ENCODE assay signal across 21 cellular contexts in genomic region chr17:41909088-41909487, GRCh38. TPM values are rescaled to one million over a fixed set of nuclear protein-coding genes. Genes with fewer than 3 reads are reported as not detected.
A peak's percentile ranks its signal among the peaks of the same experiment; 100 is the strongest.
DNase-seq lines count a peak whose midpoint lies in the region; ATAC-seq, FAIRE-seq and TF ChIP-seq lines count a peak whose summit lies in the region.
"Had no signal": no experiment of that assay in that cellular context is flagged by ENCODE, and none has a peak within 500 bp of the region (broad histone marks: within the 10 kb centered on the region; RNA-seq: fewer than 3 reads in every experiment).

No MANE protein-coding gene starts in this region.

- H3K27ac ChIP-seq in HepG2 (ENCODE audit: extremely low read length, insufficient read depth, low read length) (peak overlapping the region; percentile 41), right lobe of liver (no peak overlapping the region), endothelial cell of umbilical vein (ENCODE audit: insufficient read depth, low read depth, low read length) (no peak overlapping the region)
- H3K27ac ChIP-seq: BLaER1 treated with 17β-estradiol and CSF1 and Interleukin-3, amounts not matched to agents 10 nM and 100 nM had no signal

- H2AFZ ChIP-seq in HepG2 (ENCODE audit: low read length) (no peak overlapping the region), endothelial cell of umbilical vein (ENCODE audit: low read depth, low read length) (no peak overlapping the region)

- peak overlapping the region; percentile 23 for H3K27ac Mint-ChIP-seq in osteocyte (ENCODE audit: unreplicated experiment)

- no peaks in the 10 kb centered on the region for H3K9me3 Mint-ChIP-seq in osteocyte (ENCODE audit: unreplicated experiment)
- H3K9me3 Mint-ChIP-seq: CD8-positive, alpha-beta memory T cell had no signal

- peaks cover 45% of the 10 kb centered on the region for H3K36me3 Mint-ChIP-seq in osteocyte (ENCODE audit: unreplicated experiment)

- TF ChIP-seq EP300 in HepG2 (IDR thresholded peaks at IDR 0.05; ENCODE audit: low read depth in 2 of 2, low read length in 2 of 2): no peak
- no peak for TF ChIP-seq EP300 in HepG2 (CRISPR knock-in tag; IDR thresholded peaks at IDR 0.05; ENCODE audit: borderline replicate concordance)

- TF ChIP-seq POLR2A in HepG2 (IDR thresholded peaks at IDR 0.05; ENCODE audit: insufficient read depth in 1 of 2, low read depth in 2 of 2, low read length in 2 of 2) (no peak), right lobe of liver (IDR thresholded peaks at IDR 0.05) (no peak), endothelial cell of umbilical vein (IDR thresholded peaks at IDR 0.05; ENCODE audit: low read depth, low read length) (peak; percentile 20)

- no peak overlapping the region for H3K4me3 Mint-ChIP-seq in osteocyte (ENCODE audit: unreplicated experiment)
- H3K4me3 Mint-ChIP-seq: CD8-positive, alpha-beta memory T cell had no signal

- H3K27me3 ChIP-seq in HepG2 (ENCODE audit: control insufficient read depth in 1 of 2, insufficient read depth in 2 of 2, low read length in 2 of 2) (no peaks in the 10 kb centered on the region), right lobe of liver (no peaks in the 10 kb centered on the region), endothelial cell of umbilical vein (ENCODE audit: control insufficient read depth in 2 of 2, insufficient read depth in 2 of 2, low read length in 2 of 2) (no peaks in the 10 kb centered on the region)
- H3K27me3 ChIP-seq: BLaER1 treated with 17β-estradiol and CSF1 and Interleukin-3, amounts not matched to agents 10 nM and 100 nM had no signal

- FAIRE-seq in HepG2 (lab: Jason Lieb, UNC) (no peak), endothelial cell of umbilical vein (lab: Jason Lieb, UNC) (no peak)
- FAIRE-seq: GM12892, GM19239, HTR-8/SVneo had no signal

- no peaks in the 10 kb centered on the region for H3K27me3 Mint-ChIP-seq in osteocyte (ENCODE audit: unreplicated experiment)
- H3K27me3 Mint-ChIP-seq: CD8-positive, alpha-beta memory T cell had no signal

- CTCF ChIA-PET in HepG2 (lab: Yijun Ruan, JAX; ENCODE audit: low intra/inter-chr PET ratio, low total read pairs): no interaction called here
- CTCF ChIA-PET in endothelial cell of umbilical vein (lab: Charles Lee): no interaction called here

- peaks cover 15% of the 10 kb centered on the region for H4K20me1 ChIP-seq in HepG2 (ENCODE audit: insufficient read depth, low read length)
- H4K20me1 ChIP-seq in endothelial cell of umbilical vein (replicated peaks; ENCODE audit: control insufficient read depth, extremely low read depth, insufficient read depth, low read length): no peaks in the 10 kb centered on the region

- BruUV-seq in HepG2 (replicated peaks; lab: Mats Ljungman, UMichigan) (no TSS peak), endothelial cell of umbilical vein (replicated peaks; lab: Mats Ljungman, UMichigan) (no TSS peak)

- no peak for TF ChIP-seq CTCF in HepG2 (CRISPR knock-in tag; IDR thresholded peaks at IDR 0.05)
- no peak for TF ChIP-seq CTCF in right lobe of liver (IDR thresholded peaks at IDR 0.05)
- TF ChIP-seq CTCF in endothelial cell of umbilical vein (IDR thresholded peaks at IDR 0.05; ENCODE audit: extremely low read depth in 1 of 2, insufficient read depth in 1 of 2, low read depth in 1 of 2, low read length in 2 of 2): no peak
- no peak for TF ChIP-seq CTCF in osteocyte (IDR thresholded peaks at IDR 0.05)

- dilution Hi-C loops in endothelial cell of umbilical vein (cut with MboI; ENCODE audit: extremely low pct_ligation_motif_present, low sequenced_read_pairs): no loop called here

- DNase-seq in HepG2 (ENCODE audit: low spot score): no peak
- no peak for DNase-seq in right lobe of liver
- no peak for DNase-seq in endothelial cell of umbilical vein (ENCODE audit: low read depth, low spot score)
- no peak for DNase-seq in osteocyte (ENCODE audit: extremely low spot score, unreplicated experiment)
- DNase-seq in ACHN: no peak
- DNase-seq in amygdala (lab: John Stamatoyannopoulos, UW): no peak
- DNase-seq: 8988T; CD8-positive, alpha-beta memory T cell; HCEC 1CT; MV-4-11; NCI-H1417 treated with DMSO at 0.1 percent for 48 hours; NCI-H1930; NCI-H446 treated with DMSO at 0.1 percent for 48 hours; OCI-M1; RPMI8226 had no signal

- POLR2A ChIA-PET in HepG2 (lab: Yijun Ruan, JAX) (interaction anchor here (1.4 to 4.2 kb wide), 7 partner anchors 10 to 212 kb away, joined by 3 to 57 read pairs (median 8); partner anchors contain the start of genes ACLY, CNP, KAT2A and KLHL11), endothelial cell of umbilical vein (lab: Charles Lee) (no interaction called here)

- H3K4me3 ChIP-seq in HepG2 (replicated peaks in 1 of 3; ENCODE audit: insufficient read depth in 1 of 3, low read depth in 2 of 3, low read length in 3 of 3) (no peak overlapping the region), right lobe of liver (no peak overlapping the region), endothelial cell of umbilical vein (replicated peaks in 1 of 3; ENCODE audit: insufficient read depth in 1 of 3, low read depth in 1 of 3, low read length in 3 of 3) (no peak overlapping the region)
- H3K4me3 ChIP-seq: BLaER1 treated with 17β-estradiol and CSF1 and Interleukin-3, amounts not matched to agents 10 nM and 100 nM had no signal

- no peaks in the 10 kb centered on the region for H3K9me1 ChIP-seq in endothelial cell of umbilical vein (replicated peaks; ENCODE audit: control insufficient read depth, extremely low read depth, insufficient read depth, low read length)

- H3K36me3 ChIP-seq in HepG2 (replicated peaks in 1 of 2; ENCODE audit: control insufficient read depth in 1 of 2, insufficient read depth in 2 of 2, low read length in 2 of 2) (peaks cover 47 to 82% of the 10 kb centered on the region in 2 experiments), right lobe of liver (peaks cover 6 to 70% (median 24%) of the 10 kb centered on the region in 4 donors), endothelial cell of umbilical vein (ENCODE audit: control insufficient read depth in 2 of 2, extremely low read depth in 1 of 2, insufficient read depth in 2 of 2, low read length in 2 of 2) (peaks cover 45 to 72% of the 10 kb centered on the region in 2 experiments)

- in situ Hi-C loops in HepG2 (cut with HindIII; ENCODE audit: extremely low pct_ligation_motif_present, low pct_unique_long_range_greater_than_20kb): no loop called here
- in situ Hi-C loops in ACHN (cut with HindIII; ENCODE audit: low pct_ligation_motif_present, low pct_unique_long_range_greater_than_20kb, low sequenced_read_pairs): no loop called here

- WGBS in HepG2 (ENCODE audit: low lambda C conversion rate): 96% methylated on average over 13 of the region's 13 CpGs
- WGBS in right lobe of liver (ENCODE audit: insufficient coverage, low coverage, low lambda C conversion rate, missing lambda C conversion rate): 100% methylated on average over 1 of the region's 13 CpGs

- H3K9me3 ChIP-seq in HepG2 (ENCODE audit: low read length) (no peaks in the 10 kb centered on the region), right lobe of liver (no peaks in the 10 kb centered on the region), endothelial cell of umbilical vein (replicated peaks; ENCODE audit: control insufficient read depth, insufficient read depth, low read length) (no peaks in the 10 kb centered on the region)
- H3K9me3 ChIP-seq: BLaER1 treated with 17β-estradiol and CSF1 and Interleukin-3, amounts not matched to agents 10 nM and 100 nM had no signal

- no peak for TF ChIP-seq RAD21 in HepG2 (CRISPR knock-in tag; IDR thresholded peaks at IDR 0.05)

- H3K4me1 Mint-ChIP-seq in osteocyte (ENCODE audit: unreplicated experiment): peaks cover 20% of the 10 kb centered on the region

- H3K4me2 ChIP-seq in HepG2 (ENCODE audit: low read depth, low read length) (no peak overlapping the region), endothelial cell of umbilical vein (ENCODE audit: insufficient read depth, low read length) (no peak overlapping the region)
- H3K4me2 ChIP-seq: BLaER1 treated with 17β-estradiol and CSF1 and Interleukin-3, amounts not matched to agents 10 nM and 100 nM had no signal

- H3K4me1 ChIP-seq in HepG2 (ENCODE audit: insufficient read depth, low read length) (peaks cover 66% of the 10 kb centered on the region), right lobe of liver (peaks cover 0 to 12% (median 5%) of the 10 kb centered on the region in 4 donors), endothelial cell of umbilical vein (ENCODE audit: control insufficient read depth, extremely low read depth, insufficient read depth, low read length) (no peaks in the 10 kb centered on the region)

- ATAC-seq in HepG2: no peak
- no peak for ATAC-seq in right lobe of liver
- ATAC-seq in GM18858 (IDR thresholded peaks at IDR 0.05; ENCODE audit: unreplicated experiment): no peak
- ATAC-seq in GM18870 (IDR thresholded peaks at IDR 0.05; ENCODE audit: unreplicated experiment): no peak

- H3K9ac ChIP-seq in HepG2 (ENCODE audit: insufficient read depth, low read depth, low read length) (no peak overlapping the region), endothelial cell of umbilical vein (replicated peaks; ENCODE audit: extremely low read depth, insufficient read depth, low read length) (no peak overlapping the region)
- H3K9ac ChIP-seq: BLaER1 treated with 17β-estradiol and CSF1 and Interleukin-3, amounts not matched to agents 10 nM and 100 nM had no signal

- intact Hi-C loops in HepG2 (cut with micrococcal nuclease; ENCODE audit: unreplicated experiment): loop anchor here (5.0 kb wide), 1 partner anchor 42 kb away; the partner anchor contains the start of gene KLHL11
- intact Hi-C loops in right lobe of liver (cut with DNase I): no loop called here
- intact Hi-C loops in endothelial cell of umbilical vein (cut with micrococcal nuclease): no loop called here

- H3K79me2 ChIP-seq in HepG2 (ENCODE audit: insufficient read depth, low read length) (peaks cover 27% of the 10 kb centered on the region), endothelial cell of umbilical vein (ENCODE audit: control insufficient read depth, insufficient read depth, low read length) (peaks cover 35% of the 10 kb centered on the region)

RNA-seq across cellular contexts. Expression of gene ACLY, which starts 9.7 kb away (rescaled TPM):
- 218 and 277 TPM in 2 replicates for total RNA-seq in HepG2 (2016; rRNA removed; fragmentation: Illumina TruSeq; extraction: Trizol)
- 24.5 and 29.0 TPM in 2 replicates for total RNA-seq in HepG2 (2016; cell fraction: cytosol; rRNA removed; fragmentation: Illumina TruSeq; extraction: Trizol; ENCODE audit: low read depth)
- total RNA-seq in HepG2 (2016; cell fraction: insoluble cytoplasmic fraction; rRNA removed; fragmentation: Illumina TruSeq; extraction: Trizol): 218 and 232 TPM in 2 replicates
- 75.9 and 85.9 TPM in 2 replicates for total RNA-seq in HepG2 (2016; cell fraction: membrane; rRNA removed; fragmentation: Illumina TruSeq; extraction: Trizol)
- total RNA-seq in HepG2 (2016; cell fraction: nucleus; rRNA removed; fragmentation: Illumina TruSeq; extraction: Trizol): 147 and 157 TPM in 2 replicates
- 111 and 143 TPM in 2 replicates for polyA plus RNA-seq in HepG2 (2011; rRNA removed)
- polyA plus RNA-seq in HepG2 (2011; cell fraction: cytosol; rRNA removed): 98.4 and 118 TPM in 2 replicates
- polyA plus RNA-seq in HepG2 (2011; cell fraction: nucleus; rRNA removed): 94.3 and 115 TPM in 2 replicates
- 93.3 and 115 TPM in 2 replicates for polyA plus RNA-seq in HepG2 (2012)
- 12.6 and 14.2 TPM in 2 replicates for polyA plus RNA-seq in HepG2 (2016; cell fraction: cytosol; fragmentation: Illumina TruSeq; extraction: Trizol; ENCODE audit: low read depth)
- 183 and 215 TPM in 2 replicates for polyA plus RNA-seq in HepG2 (2016; cell fraction: insoluble cytoplasmic fraction; fragmentation: Illumina TruSeq; extraction: Trizol; ENCODE audit: low read depth)
- 30.1 and 37.0 TPM in 2 replicates for polyA plus RNA-seq in HepG2 (2016; cell fraction: membrane; fragmentation: Illumina TruSeq; extraction: Trizol; ENCODE audit: low read depth)
- 178 and 193 TPM in 2 replicates for polyA plus RNA-seq in HepG2 (2016; cell fraction: nucleus; fragmentation: Illumina TruSeq; extraction: Trizol; ENCODE audit: insufficient read depth, low read depth)
- polyA minus RNA-seq in HepG2 (2011; rRNA and poly(A)+ RNA removed; ENCODE audit: low replicate concordance): 364 TPM in 2 replicates
- polyA minus RNA-seq in HepG2 (2011; cell fraction: cytosol; rRNA and poly(A)+ RNA removed): 190 and 249 TPM in 2 replicates
- 60.3 and 96.6 TPM in 2 replicates for polyA minus RNA-seq in HepG2 (2011; cell fraction: nucleus; rRNA and poly(A)+ RNA removed)
- 10 to 100 TPM; 16.6 to 95.9 (median 33.6) TPM for total RNA-seq in right lobe of liver
- 324 and 329 TPM in 2 replicates for total RNA-seq in endothelial cell of umbilical vein
- polyA plus RNA-seq in endothelial cell of umbilical vein: 174 and 176 TPM in 2 replicates
- 178 and 181 TPM in 2 replicates for polyA plus RNA-seq in endothelial cell of umbilical vein (2011; cell fraction: cytosol; rRNA removed)
- 233 and 236 TPM in 2 replicates for polyA plus RNA-seq in endothelial cell of umbilical vein (2011; cell fraction: nucleus; rRNA removed)
- polyA plus RNA-seq in endothelial cell of umbilical vein (2012): 192 and 195 TPM in 2 replicates
- 400 and 417 TPM in 2 replicates for polyA minus RNA-seq in endothelial cell of umbilical vein
- 189 TPM for polyA minus RNA-seq in endothelial cell of umbilical vein (2011; cell fraction: cytosol; rRNA and poly(A)+ RNA removed)
- 122 and 125 TPM in 2 replicates for polyA minus RNA-seq in endothelial cell of umbilical vein (2011; cell fraction: nucleus; rRNA and poly(A)+ RNA removed)
- total RNA-seq in osteocyte: 141 and 143 TPM in 2 replicates

RNA-seq across cellular contexts. Expression of gene ODAD4, which starts 21.3 kb away (rescaled TPM):
- 0.53 and 0.60 TPM in 2 replicates for total RNA-seq in HepG2 (2016; rRNA removed; fragmentation: Illumina TruSeq; extraction: Trizol)
- total RNA-seq in HepG2 (2016; cell fraction: cytosol; rRNA removed; fragmentation: Illumina TruSeq; extraction: Trizol; ENCODE audit: low read depth): 0.18 TPM in 1 of 2 replicates, not detected in the other
- total RNA-seq in HepG2 (2016; cell fraction: insoluble cytoplasmic fraction; rRNA removed; fragmentation: Illumina TruSeq; extraction: Trizol): 0.41 and 0.92 TPM in 2 replicates
- 0.09 and 0.28 TPM in 2 replicates for total RNA-seq in HepG2 (2016; cell fraction: membrane; rRNA removed; fragmentation: Illumina TruSeq; extraction: Trizol)
- total RNA-seq in HepG2 (2016; cell fraction: nucleus; rRNA removed; fragmentation: Illumina TruSeq; extraction: Trizol): 0.37 and 1.4 TPM in 2 replicates
- polyA plus RNA-seq in HepG2 (2011; rRNA removed): 0.48 and 0.73 TPM in 2 replicates
- polyA plus RNA-seq in HepG2 (2011; cell fraction: cytosol; rRNA removed): 0.15 and 0.35 TPM in 2 replicates
- polyA plus RNA-seq in HepG2 (2011; cell fraction: nucleus; rRNA removed): 0.88 and 1.5 TPM in 2 replicates
- polyA plus RNA-seq in HepG2 (2012): 0.57 and 0.59 TPM in 2 replicates
- polyA plus RNA-seq in HepG2 (2016; cell fraction: cytosol; fragmentation: Illumina TruSeq; extraction: Trizol; ENCODE audit: low read depth): 0.10 TPM in 1 of 2 replicates, not detected in the other
- polyA plus RNA-seq in HepG2 (2016; cell fraction: insoluble cytoplasmic fraction; fragmentation: Illumina TruSeq; extraction: Trizol; ENCODE audit: low read depth): 0.72 and 1.5 TPM in 2 replicates
- 0.08 TPM in 1 of 2 replicates, not detected in the other for polyA plus RNA-seq in HepG2 (2016; cell fraction: membrane; fragmentation: Illumina TruSeq; extraction: Trizol; ENCODE audit: low read depth)
- 0.74 and 1.3 TPM in 2 replicates for polyA plus RNA-seq in HepG2 (2016; cell fraction: nucleus; fragmentation: Illumina TruSeq; extraction: Trizol; ENCODE audit: insufficient read depth, low read depth)
- polyA minus RNA-seq in HepG2 (2011; rRNA and poly(A)+ RNA removed; ENCODE audit: low replicate concordance): 0.48 TPM in 1 of 2 replicates, not detected in the other
- polyA minus RNA-seq in HepG2 (2011; cell fraction: cytosol; rRNA and poly(A)+ RNA removed): not detected in 2 replicates
- 1.3 and 4.0 TPM in 2 replicates for polyA minus RNA-seq in HepG2 (2011; cell fraction: nucleus; rRNA and poly(A)+ RNA removed)
- under 1 TPM in 3 of 6 experiments, not detected in 3; 0.12 to 0.13 (median 0.12) TPM for total RNA-seq in right lobe of liver
- 0.60 and 1.0 TPM in 2 replicates for total RNA-seq in endothelial cell of umbilical vein
- 0.19 TPM in 1 of 2 replicates, not detected in the other for polyA plus RNA-seq in endothelial cell of umbilical vein
- polyA plus RNA-seq in endothelial cell of umbilical vein (2011; cell fraction: cytosol; rRNA removed): 0.06 and 0.17 TPM in 2 replicates
- 1.1 and 1.2 TPM in 2 replicates for polyA plus RNA-seq in endothelial cell of umbilical vein (2011; cell fraction: nucleus; rRNA removed)
- 0.74 and 0.75 TPM in 2 replicates for polyA plus RNA-seq in endothelial cell of umbilical vein (2012)
- polyA minus RNA-seq in endothelial cell of umbilical vein: 0.17 and 0.34 TPM in 2 replicates
- not detected for polyA minus RNA-seq in endothelial cell of umbilical vein (2011; cell fraction: cytosol; rRNA and poly(A)+ RNA removed)
- 0.58 and 0.72 TPM in 2 replicates for polyA minus RNA-seq in endothelial cell of umbilical vein (2011; cell fraction: nucleus; rRNA and poly(A)+ RNA removed)
- 1.9 and 2.5 TPM in 2 replicates for total RNA-seq in osteocyte

RNA-seq across cellular contexts. Expression of gene KLHL11, which starts 43.9 kb away (rescaled TPM):
- total RNA-seq in HepG2 (2016; rRNA removed; fragmentation: Illumina TruSeq; extraction: Trizol) (27.5 and 37.1 TPM in 2 replicates), right lobe of liver (1 to 10 TPM; 2.9 to 7.0 (median 5.7) TPM), endothelial cell of umbilical vein (11.0 and 12.6 TPM in 2 replicates), osteocyte (16.0 and 18.4 TPM in 2 replicates)
- total RNA-seq in HepG2 (2016; cell fraction: cytosol; rRNA removed; fragmentation: Illumina TruSeq; extraction: Trizol; ENCODE audit: low read depth): 2.5 and 3.0 TPM in 2 replicates
- 25.7 and 35.1 TPM in 2 replicates for total RNA-seq in HepG2 (2016; cell fraction: insoluble cytoplasmic fraction; rRNA removed; fragmentation: Illumina TruSeq; extraction: Trizol)
- 6.3 and 7.6 TPM in 2 replicates for total RNA-seq in HepG2 (2016; cell fraction: membrane; rRNA removed; fragmentation: Illumina TruSeq; extraction: Trizol)
- total RNA-seq in HepG2 (2016; cell fraction: nucleus; rRNA removed; fragmentation: Illumina TruSeq; extraction: Trizol): 18.3 and 20.0 TPM in 2 replicates
- polyA plus RNA-seq in HepG2 (2011; rRNA removed) (7.4 and 7.7 TPM in 2 replicates), endothelial cell of umbilical vein (2.9 and 3.1 TPM in 2 replicates)
- polyA plus RNA-seq in HepG2 (2011; cell fraction: cytosol; rRNA removed): 4.0 and 5.2 TPM in 2 replicates
- polyA plus RNA-seq in HepG2 (2011; cell fraction: nucleus; rRNA removed): 5.7 and 5.8 TPM in 2 replicates
- 1.4 and 1.9 TPM in 2 replicates for polyA plus RNA-seq in HepG2 (2012)
- polyA plus RNA-seq in HepG2 (2016; cell fraction: cytosol; fragmentation: Illumina TruSeq; extraction: Trizol; ENCODE audit: low read depth): 0.03 and 0.08 TPM in 2 replicates
- 2.2 and 2.6 TPM in 2 replicates for polyA plus RNA-seq in HepG2 (2016; cell fraction: insoluble cytoplasmic fraction; fragmentation: Illumina TruSeq; extraction: Trizol; ENCODE audit: low read depth)
- polyA plus RNA-seq in HepG2 (2016; cell fraction: membrane; fragmentation: Illumina TruSeq; extraction: Trizol; ENCODE audit: low read depth): 0.37 and 0.49 TPM in 2 replicates
- polyA plus RNA-seq in HepG2 (2016; cell fraction: nucleus; fragmentation: Illumina TruSeq; extraction: Trizol; ENCODE audit: insufficient read depth, low read depth): 5.5 and 6.3 TPM in 2 replicates
- polyA minus RNA-seq in HepG2 (2011; rRNA and poly(A)+ RNA removed; ENCODE audit: low replicate concordance): 26.1 and 45.0 TPM in 2 replicates
- 22.9 and 26.0 TPM in 2 replicates for polyA minus RNA-seq in HepG2 (2011; cell fraction: cytosol; rRNA and poly(A)+ RNA removed)
- 10.8 and 17.8 TPM in 2 replicates for polyA minus RNA-seq in HepG2 (2011; cell fraction: nucleus; rRNA and poly(A)+ RNA removed)
- polyA plus RNA-seq in endothelial cell of umbilical vein (2011; cell fraction: cytosol; rRNA removed): 3.0 and 3.4 TPM in 2 replicates
- 2.6 and 3.9 TPM in 2 replicates for polyA plus RNA-seq in endothelial cell of umbilical vein (2011; cell fraction: nucleus; rRNA removed)
- 1.4 and 1.9 TPM in 2 replicates for polyA plus RNA-seq in endothelial cell of umbilical vein (2012)
- polyA minus RNA-seq in endothelial cell of umbilical vein: 25.0 and 33.0 TPM in 2 replicates
- polyA minus RNA-seq in endothelial cell of umbilical vein (2011; cell fraction: cytosol; rRNA and poly(A)+ RNA removed): 30.5 TPM
- polyA minus RNA-seq in endothelial cell of umbilical vein (2011; cell fraction: nucleus; rRNA and poly(A)+ RNA removed): 5.4 and 8.3 TPM in 2 replicates

RNA-seq across cellular contexts. Expression of gene CNP, which starts 57.5 kb away (rescaled TPM):
- total RNA-seq in HepG2 (2016; rRNA removed; fragmentation: Illumina TruSeq; extraction: Trizol) (161 and 170 TPM in 2 replicates), right lobe of liver (10 to 100 TPM; 30.1 to 42.7 (median 33.0) TPM), endothelial cell of umbilical vein (84.9 and 88.3 TPM in 2 replicates), osteocyte (108 and 119 TPM in 2 replicates)
- total RNA-seq in HepG2 (2016; cell fraction: cytosol; rRNA removed; fragmentation: Illumina TruSeq; extraction: Trizol; ENCODE audit: low read depth): 13.1 and 14.4 TPM in 2 replicates
- 142 and 170 TPM in 2 replicates for total RNA-seq in HepG2 (2016; cell fraction: insoluble cytoplasmic fraction; rRNA removed; fragmentation: Illumina TruSeq; extraction: Trizol)
- total RNA-seq in HepG2 (2016; cell fraction: membrane; rRNA removed; fragmentation: Illumina TruSeq; extraction: Trizol): 61.3 and 66.7 TPM in 2 replicates
- 95.4 and 98.2 TPM in 2 replicates for total RNA-seq in HepG2 (2016; cell fraction: nucleus; rRNA removed; fragmentation: Illumina TruSeq; extraction: Trizol)
- polyA plus RNA-seq in HepG2 (2011; rRNA removed) (97.2 and 105 TPM in 2 replicates), endothelial cell of umbilical vein (48.6 and 49.4 TPM in 2 replicates)
- 67.5 and 85.5 TPM in 2 replicates for polyA plus RNA-seq in HepG2 (2011; cell fraction: cytosol; rRNA removed)
- polyA plus RNA-seq in HepG2 (2011; cell fraction: nucleus; rRNA removed): 104 and 124 TPM in 2 replicates
- polyA plus RNA-seq in HepG2 (2012): 42.6 and 44.3 TPM in 2 replicates
- polyA plus RNA-seq in HepG2 (2016; cell fraction: cytosol; fragmentation: Illumina TruSeq; extraction: Trizol; ENCODE audit: low read depth): 18.7 and 20.0 TPM in 2 replicates
- 172 and 192 TPM in 2 replicates for polyA plus RNA-seq in HepG2 (2016; cell fraction: insoluble cytoplasmic fraction; fragmentation: Illumina TruSeq; extraction: Trizol; ENCODE audit: low read depth)
- polyA plus RNA-seq in HepG2 (2016; cell fraction: membrane; fragmentation: Illumina TruSeq; extraction: Trizol; ENCODE audit: low read depth): 49.0 TPM in 2 replicates
- 178 and 180 TPM in 2 replicates for polyA plus RNA-seq in HepG2 (2016; cell fraction: nucleus; fragmentation: Illumina TruSeq; extraction: Trizol; ENCODE audit: insufficient read depth, low read depth)
- polyA minus RNA-seq in HepG2 (2011; rRNA and poly(A)+ RNA removed; ENCODE audit: low replicate concordance): 256 and 859 TPM in 2 replicates
- polyA minus RNA-seq in HepG2 (2011; cell fraction: cytosol; rRNA and poly(A)+ RNA removed): 126 and 130 TPM in 2 replicates
- 93.4 and 142 TPM in 2 replicates for polyA minus RNA-seq in HepG2 (2011; cell fraction: nucleus; rRNA and poly(A)+ RNA removed)
- 36.9 and 45.8 TPM in 2 replicates for polyA plus RNA-seq in endothelial cell of umbilical vein (2011; cell fraction: cytosol; rRNA removed)
- polyA plus RNA-seq in endothelial cell of umbilical vein (2011; cell fraction: nucleus; rRNA removed): 33.7 and 34.5 TPM in 2 replicates
- 56.7 and 63.5 TPM in 2 replicates for polyA plus RNA-seq in endothelial cell of umbilical vein (2012)
- polyA minus RNA-seq in endothelial cell of umbilical vein: 137 and 194 TPM in 2 replicates
- 37.2 TPM for polyA minus RNA-seq in endothelial cell of umbilical vein (2011; cell fraction: cytosol; rRNA and poly(A)+ RNA removed)
- 25.3 and 45.3 TPM in 2 replicates for polyA minus RNA-seq in endothelial cell of umbilical vein (2011; cell fraction: nucleus; rRNA and poly(A)+ RNA removed)
